9 cellular contexts compared by ENCODE assay signal in the genomic region with DNA sequence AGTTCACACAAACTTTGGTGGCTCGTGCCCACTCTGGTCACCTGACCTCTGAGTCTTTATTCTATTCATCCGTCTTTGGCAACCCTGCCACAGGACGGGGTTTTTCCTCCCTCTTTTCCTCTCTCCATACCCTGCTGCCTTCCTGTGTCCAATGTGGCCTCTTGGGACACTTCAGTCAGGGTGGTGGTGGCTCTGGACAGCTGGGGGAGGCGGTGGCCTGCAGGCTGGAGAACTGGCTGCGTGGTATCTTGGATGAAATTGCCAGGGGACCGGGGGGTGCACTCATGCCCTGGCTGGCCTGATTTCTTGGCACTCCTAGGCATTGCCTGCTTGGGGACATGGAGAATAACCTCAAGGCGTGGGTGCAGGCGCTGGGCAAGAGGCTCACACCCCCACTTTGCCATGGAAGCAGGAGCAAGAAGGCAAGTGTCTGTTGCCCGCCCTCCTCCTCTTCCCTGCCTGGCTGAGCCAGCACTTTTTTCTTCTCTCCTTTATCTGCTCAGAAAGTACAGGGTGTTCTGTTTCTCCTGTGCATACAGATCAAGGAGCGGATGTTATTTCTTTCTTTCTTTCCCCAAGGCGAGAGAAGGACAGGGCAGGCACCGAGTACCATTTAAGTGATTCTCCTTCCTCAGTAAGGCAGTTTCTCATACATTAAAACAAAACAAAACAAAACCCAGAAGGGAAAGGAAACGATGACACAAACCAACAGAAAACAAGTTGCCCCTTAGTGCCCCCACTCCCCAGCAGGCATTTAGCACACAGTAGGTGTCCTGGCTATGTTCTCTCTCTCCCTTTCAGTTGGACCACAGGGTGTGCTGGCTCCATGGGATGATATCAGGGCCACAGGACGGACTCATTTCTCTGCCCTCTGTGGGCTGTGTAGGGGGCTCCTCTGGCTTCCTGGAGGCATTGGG. TPM values are rescaled to one million over a fixed set of nuclear protein-coding genes. Genes with fewer than 3 reads are reported as not detected.
DNase-seq lines count a peak whose midpoint lies in the region; ATAC-seq, FAIRE-seq and TF ChIP-seq lines count a peak whose summit lies in the region.
"Had no signal": no experiment of that assay in that cellular context is flagged by ENCODE, and none has a peak within 500 bp of the region (broad histone marks: within the 10 kb centered on the region; RNA-seq: fewer than 3 reads in every experiment).

No MANE protein-coding gene starts in this region.

- H3K4me3 Mint-ChIP-seq in naive thymus-derived CD4-positive, alpha-beta T cell: peak overlapping the region; percentile 35 to 84 (median 74)

- 36% methylated on average over 14 of the region's 14 CpGs for WGBS in A549 (ENCODE audit: missing lambda C conversion rate)

- no peak for TF ChIP-seq RAD21 in A549 (conservative IDR thresholded peaks at IDR 0.05 in 1 of 2, IDR thresholded peaks at IDR 0.05 in 1 of 2)

- H2AFZ ChIP-seq in OCI-LY7 (ENCODE audit: low read length): no peak overlapping the region

- H3K4me1 ChIP-seq in A549: peaks cover 85% of the 10 kb centered on the region
- peaks cover 45% of the 10 kb centered on the region for H3K4me1 ChIP-seq in HUES48 (ENCODE audit: control insufficient read depth, insufficient read depth, low read length)
- peaks cover 6 to 9% of the 10 kb centered on the region in 2 donors for H3K4me1 ChIP-seq in naive thymus-derived CD4-positive, alpha-beta T cell (ENCODE audit: control insufficient read depth in 2 of 2, insufficient read depth in 2 of 2, low read length in 2 of 2)
- H3K4me1 ChIP-seq in OCI-LY7 (ENCODE audit: insufficient read depth, low read length, poor library complexity, severe bottlenecking): peaks cover 6% of the 10 kb centered on the region

- H4K20me1 ChIP-seq in OCI-LY7 (ENCODE audit: insufficient read depth, low read length): no peaks in the 10 kb centered on the region

- no peaks in the 10 kb centered on the region for H3K79me2 ChIP-seq in OCI-LY7 (ENCODE audit: insufficient read depth, low read depth, low read length)

- peak; percentile 36 to 39 for ATAC-seq in A549
- ATAC-seq in naive thymus-derived CD4-positive, alpha-beta T cell: no peak
- no peak for ATAC-seq in HG03108 (IDR thresholded peaks at IDR 0.05; ENCODE audit: unreplicated experiment)
- ATAC-seq in HG03159 (IDR thresholded peaks at IDR 0.05; ENCODE audit: unreplicated experiment): no peak
- no peak for ATAC-seq in esophagus mucosa

- no peak for TF ChIP-seq POLR2A in A549 (IDR thresholded peaks at IDR 0.05; ENCODE audit: low read length)

- H3K36me3 ChIP-seq in HUES48 (ENCODE audit: control insufficient read depth, insufficient read depth, low read length): no peaks in the 10 kb centered on the region
- no peaks in the 10 kb centered on the region for H3K36me3 ChIP-seq in naive thymus-derived CD4-positive, alpha-beta T cell (ENCODE audit: control insufficient read depth in 2 of 3, insufficient read depth in 3 of 3, low read length in 3 of 3)
- H3K36me3 ChIP-seq in OCI-LY7 (ENCODE audit: insufficient read depth, low read length): no peaks in the 10 kb centered on the region
- H3K36me3 ChIP-seq: spleen had no signal

- BruUV-seq in OCI-LY7 (replicated peaks; lab: Mats Ljungman, UMichigan): no TSS peak

- H3K4me1 Mint-ChIP-seq in naive thymus-derived CD4-positive, alpha-beta T cell: peaks cover 8 to 57% (median 28%) of the 10 kb centered on the region in 7 donors

- POLR2A ChIA-PET in A549 (lab: Yijun Ruan, JAX): interaction anchor here (0.9 kb wide), 1 partner anchor 35 kb away, joined by 4 read pairs; no protein-coding TSS in a partner anchor
- POLR2A ChIA-PET in naive thymus-derived CD4-positive, alpha-beta T cell (lab: Charles Lee): no interaction called here
- POLR2A ChIA-PET in OCI-LY7 (lab: Charles Lee): no interaction called here

- CTCF ChIA-PET in A549 (lab: Yijun Ruan, JAX) (interaction anchor here (0.6 to 8.9 kb wide), 4 partner anchors 59 to 1863 kb away, joined by 3 to 67 read pairs (median 34); no protein-coding TSS in a partner anchor), OCI-LY7 (lab: Charles Lee; ENCODE audit: unreplicated experiment) (no interaction called here)
- CTCF ChIA-PET in naive thymus-derived CD4-positive, alpha-beta T cell (lab: Charles Lee): interaction anchor here (0.7 kb wide), 1 partner anchor 421 kb away, joined by 4 read pairs; no protein-coding TSS in a partner anchor

- no peak for DNase-seq in A549 (ENCODE audit: low read depth in 1 of 2, low spot score in 1 of 2)
- peak; percentile 43 for DNase-seq in brain pericyte (ENCODE audit: low read depth, low spot score)
- DNase-seq in naive thymus-derived CD4-positive, alpha-beta T cell: no peak
- no peak for DNase-seq in OCI-LY7 (ENCODE audit: low spot score)
- DNase-seq: spleen had no signal

- H3K27ac ChIP-seq in A549 (peak overlapping the region; percentile 91 to 95), HUES48 (ENCODE audit: low read depth, low read length) (peak overlapping the region; percentile 59), OCI-LY7 (ENCODE audit: low read depth, low read length, poor library complexity, severe bottlenecking) (no peak overlapping the region)
- no peak overlapping the region for H3K27ac ChIP-seq in naive thymus-derived CD4-positive, alpha-beta T cell (ENCODE audit: low read depth, low read length)

- H3K9me3 Mint-ChIP-seq in naive thymus-derived CD4-positive, alpha-beta T cell: no peaks in the 10 kb centered on the region

- peak overlapping the region; percentile 32 to 91 (median 78) for H3K27ac Mint-ChIP-seq in naive thymus-derived CD4-positive, alpha-beta T cell

- no peak for TF ChIP-seq CTCF in A549 (IDR thresholded peaks at IDR 0.05)
- TF ChIP-seq CTCF in OCI-LY7 (conservative IDR thresholded peaks at IDR 0.05; ENCODE audit: low read length): no peak

- intact Hi-C loops in naive thymus-derived CD4-positive, alpha-beta T cell (cut with micrococcal nuclease): loop anchor here in 1 of 2 donors (1.0 kb wide), 1 partner anchor 10 kb away; no protein-coding TSS in a partner anchor
- intact Hi-C loops in OCI-LY7 (cut with micrococcal nuclease; ENCODE audit: unreplicated experiment): no loop called here

- no peaks in the 10 kb centered on the region for H3K27me3 ChIP-seq in HUES48 (ENCODE audit: control insufficient read depth, insufficient read depth, low read length)
- H3K27me3 ChIP-seq in naive thymus-derived CD4-positive, alpha-beta T cell (ENCODE audit: control insufficient read depth in 2 of 2, insufficient read depth in 2 of 2, low read length in 2 of 2): no peaks in the 10 kb centered on the region

- H3K36me3 Mint-ChIP-seq in naive thymus-derived CD4-positive, alpha-beta T cell: peaks cover 0 to 4% (median 0%) of the 10 kb centered on the region in 5 donors

- H3K9me3 ChIP-seq in A549 (no peaks in the 10 kb centered on the region), HUES48 (ENCODE audit: control insufficient read depth, insufficient read depth, low read length) (no peaks in the 10 kb centered on the region), OCI-LY7 (ENCODE audit: low read length) (no peaks in the 10 kb centered on the region)
- H3K9me3 ChIP-seq in naive thymus-derived CD4-positive, alpha-beta T cell (ENCODE audit: control insufficient read depth in 2 of 3, low read length in 3 of 3): no peaks in the 10 kb centered on the region
- H3K9me3 ChIP-seq: spleen had no signal

- FAIRE-seq in A549 (lab: Jason Lieb, UNC): peak; percentile 83

- H3K27me3 Mint-ChIP-seq in naive thymus-derived CD4-positive, alpha-beta T cell: no peaks in the 10 kb centered on the region

- TF ChIP-seq EP300 in A549 (IDR thresholded peaks at IDR 0.05): no peak

- H3K4me2 ChIP-seq in A549: peak overlapping the region; percentile 86
- no peak overlapping the region for H3K4me2 ChIP-seq in OCI-LY7 (ENCODE audit: low read length)

- H3K9me2 ChIP-seq in OCI-LY7 (ENCODE audit: insufficient read depth, low read length): no peaks in the 10 kb centered on the region

- H3K4me3 ChIP-seq in A549: peak overlapping the region; percentile 50
- H3K4me3 ChIP-seq in HUES48 (ENCODE audit: low read depth, low read length): peak overlapping the region; percentile 67; the same call in 1 of the 2 replicates
- H3K4me3 ChIP-seq in naive thymus-derived CD4-positive, alpha-beta T cell (ENCODE audit: low read length): no peak overlapping the region
- no peak overlapping the region for H3K4me3 ChIP-seq in OCI-LY7 (ENCODE audit: low read depth, low read length, poor library complexity, severe bottlenecking)

- no peak overlapping the region for H3K9ac ChIP-seq in HUES48 (ENCODE audit: low read depth, low read length)

TF ChIP-seq in A549, 52 proteins besides CTCF, POLR2A, EP300 and RAD21 (continues in another document):
- TF ChIP-seq, protein P1, sequence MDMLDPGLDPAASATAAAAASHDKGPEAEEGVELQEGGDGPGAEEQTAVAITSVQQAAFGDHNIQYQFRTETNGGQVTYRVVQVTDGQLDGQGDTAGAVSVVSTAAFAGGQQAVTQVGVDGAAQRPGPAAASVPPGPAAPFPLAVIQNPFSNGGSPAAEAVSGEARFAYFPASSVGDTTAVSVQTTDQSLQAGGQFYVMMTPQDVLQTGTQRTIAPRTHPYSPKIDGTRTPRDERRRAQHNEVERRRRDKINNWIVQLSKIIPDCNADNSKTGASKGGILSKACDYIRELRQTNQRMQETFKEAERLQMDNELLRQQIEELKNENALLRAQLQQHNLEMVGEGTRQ (IDR thresholded peaks at IDR 0.05): peak; percentile 52
- TF ChIP-seq NPAS2 (CRISPR knock-in tag; IDR thresholded peaks at IDR 0.05; ENCODE audit: borderline replicate concordance) (no peak), SREBF2 (IDR thresholded peaks at IDR 0.05) (no peak)
- TF ChIP-seq, protein P2, sequence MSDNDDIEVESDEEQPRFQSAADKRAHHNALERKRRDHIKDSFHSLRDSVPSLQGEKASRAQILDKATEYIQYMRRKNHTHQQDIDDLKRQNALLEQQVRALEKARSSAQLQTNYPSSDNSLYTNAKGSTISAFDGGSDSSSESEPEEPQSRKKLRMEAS (IDR thresholded peaks at IDR 0.05): no peak

RNA-seq across cellular contexts. Expression of a gene that starts 22.3 kb away (rescaled TPM):
- polyA plus RNA-seq in A549 (2011; rRNA removed) (67.4 and 111 TPM in 2 replicates), A549 (2017; fragmentation: RNase III; extraction: RNeasy Plus Mini Kit Qiagen cat#74134 plus additional on column Dnase treatment) (118 to 139 TPM (median 131 TPM) in 3 replicates)
- 143 and 175 TPM in 2 replicates for polyA plus RNA-seq in A549 (2012; cell fraction: cytosol; rRNA removed)
- polyA plus RNA-seq in A549 (2012; cell fraction: nucleus; rRNA removed): 251 and 331 TPM in 2 replicates
- polyA minus RNA-seq in A549 (2011; rRNA and poly(A)+ RNA removed): 35.4 and 69.5 TPM in 2 replicates
- 10 to 100 TPM in 1 of 5 experiments, 1 to 10 TPM in 2, under 1 TPM in 2; 0.95 to 10.8 (median 1.8) TPM for total RNA-seq in naive thymus-derived CD4-positive, alpha-beta T cell
- not detected for polyA plus RNA-seq in naive thymus-derived CD4-positive, alpha-beta T cell
- total RNA-seq in OCI-LY7 (2014; rRNA removed; shearing (Covaris generic)): 0.28 TPM in 1 of 2 replicates, not detected in the other
- total RNA-seq in OCI-LY7 (2022) (0.51 TPM in 1 of 2 replicates, not detected in the other), esophagus mucosa (7.9 TPM)

Comparison
In these comparisons a context has a peak if more than half of its experiments do, and no peak if none do; other contexts are left out.
1. ATAC-seq: peak in A549 (2 of 2); none in naive thymus-derived CD4-positive, alpha-beta T cell (single experiment), HG03108 (single experiment), HG03159 (single experiment) and esophagus mucosa (single experiment).
2. H3K27ac ChIP-seq: peak in A549 (2 of 2) and HUES48 (single experiment); none in naive thymus-derived CD4-positive, alpha-beta T cell (single experiment) and OCI-LY7 (single experiment).
3. H3K4me3 ChIP-seq: peak in A549 (single experiment) and HUES48 (single experiment); none in naive thymus-derived CD4-positive, alpha-beta T cell (single experiment) and OCI-LY7 (single experiment).